In the genomic region with DNA sequence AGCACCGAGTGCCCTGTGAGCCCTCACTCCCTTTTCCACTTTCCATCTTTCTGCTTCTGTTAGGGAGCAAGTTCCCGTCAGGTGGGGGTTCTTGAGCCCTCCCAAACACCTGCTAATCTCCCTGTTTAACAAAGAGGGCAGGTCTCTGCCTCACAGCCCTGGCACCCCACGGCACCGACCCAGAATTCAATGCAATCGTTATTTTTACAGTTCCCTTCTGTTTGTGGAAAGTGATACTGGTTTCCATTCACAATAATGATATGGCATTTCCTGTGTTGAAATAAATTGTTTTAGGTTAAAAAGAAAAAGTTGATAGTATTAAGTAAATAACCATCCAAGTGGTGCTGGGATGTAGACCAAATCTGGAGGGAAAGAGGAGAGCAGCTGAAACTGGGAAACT, we compare ENCODE assay signal across 20 cellular contexts.
"Had no signal": no experiment of that assay in that cellular context is flagged by ENCODE, and none has a peak within 500 bp of the region (broad histone marks: within the 10 kb centered on the region; RNA-seq: fewer than 3 reads in every experiment).

No MANE protein-coding gene starts in this region.

- H3K27ac Mint-ChIP-seq: activated naive CD4-positive, alpha-beta T cell treated with anti-CD3 and anti-CD28 coated beads for 36 hours; activated T-helper 17 cell treated with anti-CD3 and anti-CD28 coated beads, Interleukin-2, amount 50 U/mL, for 72 hours; natural killer cell; progenitor cell of endocrine pancreas had no signal

- H3K36me3 ChIP-seq: colonic mucosa, right atrium auricular region, thoracic aorta had no signal

- H3K4me1 ChIP-seq: ascending aorta, colonic mucosa, stomach had no signal

- H3K9me3 Mint-ChIP-seq: activated naive CD4-positive, alpha-beta T cell treated with anti-CD3 and anti-CD28 coated beads for 36 hours; activated T-helper 17 cell treated with anti-CD3 and anti-CD28 coated beads, Interleukin-2, amount 50 U/mL, for 72 hours; natural killer cell had no signal

- DNase-seq: activated CD4-positive, alpha-beta T cell treated with anti-CD3 and anti-CD28 coated beads for 1 hour; activated CD4-positive, alpha-beta T cell treated with anti-CD3 and anti-CD28 coated beads, Interleukin-2, amount 50 U/mL, for 4 hours; activated naive CD4-positive, alpha-beta T cell treated with anti-CD3 and anti-CD28 coated beads for 36 hours; activated T-cell treated with anti-CD3 and anti-CD28 coated beads for 4 hours; colonic mucosa; foreskin melanocyte; head of caudate nucleus; kidney glomerular epithelial cell; mesenchymal stem cell; natural killer cell; occipital lobe; small intestine; stomach; T-helper 1 cell; T1000 had no signal

- FAIRE-seq: small intestine had no signal

- H3K27me3 ChIP-seq: ascending aorta, colonic mucosa, right atrium auricular region, stomach had no signal

- H3K27ac ChIP-seq: ascending aorta, colonic mucosa, right atrium auricular region, stomach, thoracic aorta had no signal

- H3K4me1 Mint-ChIP-seq: activated T-helper 17 cell treated with anti-CD3 and anti-CD28 coated beads, Interleukin-2, amount 50 U/mL, for 72 hours; natural killer cell had no signal

- H3K27me3 Mint-ChIP-seq: activated T-helper 17 cell treated with anti-CD3 and anti-CD28 coated beads, Interleukin-2, amount 50 U/mL, for 72 hours; progenitor cell of endocrine pancreas had no signal

- H3K4me3 Mint-ChIP-seq: activated naive CD4-positive, alpha-beta T cell treated with anti-CD3 and anti-CD28 coated beads for 36 hours; activated T-helper 17 cell treated with anti-CD3 and anti-CD28 coated beads, Interleukin-2, amount 50 U/mL, for 72 hours; natural killer cell had no signal

- H3K36me3 Mint-ChIP-seq: natural killer cell had no signal

- H3K9me3 ChIP-seq: ascending aorta, colonic mucosa, right atrium auricular region, stomach, thoracic aorta had no signal

- H3K4me3 ChIP-seq: ascending aorta, colonic mucosa, right atrium auricular region, stomach, thoracic aorta had no signal

- ATAC-seq: activated T-helper 17 cell treated with anti-CD3 and anti-CD28 coated beads, Interleukin-2, amount 50 U/mL, for 72 hours; natural killer cell had no signal
